23 cellular contexts compared by ENCODE assay signal in genomic region chr22:48287031-48287430, GRCh38.
DNase-seq lines count a peak whose midpoint lies in the region; ATAC-seq, FAIRE-seq and TF ChIP-seq lines count a peak whose summit lies in the region.
"Had no signal": no experiment of that assay in that cellular context is flagged by ENCODE, and none has a peak within 500 bp of the region (broad histone marks: within the 10 kb centered on the region; RNA-seq: fewer than 3 reads in every experiment).

No MANE protein-coding gene starts in this region.

- TF ChIP-seq RAD21 in A549 (conservative IDR thresholded peaks at IDR 0.05 in 1 of 2, IDR thresholded peaks at IDR 0.05 in 1 of 2) = no peak

- no peaks in the 10 kb centered on the region for H3K27me3 Mint-ChIP-seq in WTC11 (ENCODE audit: low read depth)
- H3K27me3 Mint-ChIP-seq: CD4-positive, CD25-positive, alpha-beta regulatory T cell had no signal

- DNase-seq in A549 (ENCODE audit: low read depth in 1 of 2, low spot score in 1 of 2) (peak in 1 of 2 experiments; percentile 25), WTC11 (ENCODE audit: low spot score) (peak; percentile 5), left kidney (ENCODE audit: low read depth, low spot score) (peak; percentile 26), testis (peak; percentile 12), uterus (no peak), DMS 273 (lab: John Stamatoyannopoulos, UW; ENCODE audit: unreplicated experiment) (no peak)
- no peak for DNase-seq in NK-92 treated with Interleukin-12 subunit alpha and Interleukin-12 subunit beta, amount 100 ng/mL, for 24 hours (lab: John Stamatoyannopoulos, UW)
- DNase-seq: ACHN; BE2C; C1 segment of cervical spinal cord; CD4-positive, alpha-beta memory T cell; CD4-positive, CD25-positive, alpha-beta regulatory T cell; CD8-positive, alpha-beta memory T cell; COR-L47; DMS79 treated with DMSO at 0.1 percent for 48 hours; GF-D8 had no signal

- intact Hi-C loops in testis (cut with DNase I; ENCODE audit: low total_unique reads) = no loop called here
- intact Hi-C loops in uterus (cut with DNase I; ENCODE audit: low total_unique reads) = no loop called here

- H3K9me3 Mint-ChIP-seq in WTC11 = peaks cover 20% of the 10 kb centered on the region

- H3K4me1 ChIP-seq in A549 = peaks cover 5% of the 10 kb centered on the region; the same call in 1 of the 3 replicates
- H3K4me1 ChIP-seq in testis = peaks cover 11% of the 10 kb centered on the region
- H3K4me1 ChIP-seq in uterus = no peaks in the 10 kb centered on the region
- H3K4me1 ChIP-seq: BE2C, BLaER1 had no signal

- H3K36me3 ChIP-seq in testis (ENCODE audit: low read depth, missing control alignments) = no peaks in the 10 kb centered on the region
- H3K36me3 ChIP-seq in uterus = no peaks in the 10 kb centered on the region
- H3K36me3 ChIP-seq: BE2C, BLaER1 had no signal

- H3K4me1 Mint-ChIP-seq in WTC11 = peaks cover 8% of the 10 kb centered on the region
- H3K4me1 Mint-ChIP-seq: CD14-positive monocyte; CD4-positive, alpha-beta memory T cell; CD4-positive, CD25-positive, alpha-beta regulatory T cell; CD8-positive, alpha-beta memory T cell had no signal

- FAIRE-seq in A549 (lab: Jason Lieb, UNC) = no peak
- FAIRE-seq: G401.6, GM12891, GM18507, GM19239 had no signal

- H3K36me3 Mint-ChIP-seq in WTC11 = no peaks in the 10 kb centered on the region
- H3K36me3 Mint-ChIP-seq: CD14-positive monocyte; CD4-positive, alpha-beta memory T cell; CD4-positive, CD25-positive, alpha-beta regulatory T cell; CD8-positive, alpha-beta memory T cell had no signal

- no peak overlapping the region for H3K27ac ChIP-seq in A549
- H3K27ac ChIP-seq in testis = no peak overlapping the region
- no peak overlapping the region for H3K27ac ChIP-seq in uterus
- H3K27ac ChIP-seq: 22Rv1, BLaER1 had no signal

- H3K4me3 ChIP-seq in A549 (no peak overlapping the region), testis (no peak overlapping the region), uterus (no peak overlapping the region)
- H3K4me3 ChIP-seq: BLaER1 had no signal

- H3K4me3 Mint-ChIP-seq in WTC11 = no peak overlapping the region
- H3K4me3 Mint-ChIP-seq: CD14-positive monocyte; CD4-positive, alpha-beta memory T cell; CD4-positive, CD25-positive, alpha-beta regulatory T cell; CD8-positive, alpha-beta memory T cell had no signal

- TF ChIP-seq POLR2A in A549 (IDR thresholded peaks at IDR 0.05; ENCODE audit: low read length) (no peak), testis (IDR thresholded peaks at IDR 0.05) (no peak), uterus (IDR thresholded peaks at IDR 0.05) (no peak)

- POLR2A ChIA-PET in A549 (lab: Yijun Ruan, JAX) = no interaction called here
- POLR2A ChIA-PET in WTC11 (lab: Charles Lee) = no interaction called here

- H3K27ac Mint-ChIP-seq in WTC11 = no peak overlapping the region
- H3K27ac Mint-ChIP-seq: CD14-positive monocyte; CD4-positive, alpha-beta memory T cell; CD8-positive, alpha-beta memory T cell had no signal

- 36% methylated on average over 5 of the region's 5 CpGs for WGBS in A549 (ENCODE audit: missing lambda C conversion rate)
- WGBS in testis, 2 donors = 52 to 56% methylated on average over 5 of the region's 5 CpGs

- H3K4me2 ChIP-seq in A549 = 0 out of 3 replicates have a peak overlapping the region, but pooled peaks have one; percentile 23
- H3K4me2 ChIP-seq: BLaER1 had no signal

- no peak for TF ChIP-seq EP300 in A549 (IDR thresholded peaks at IDR 0.05)

- ATAC-seq in A549 = no peak
- ATAC-seq in WTC11 = no peak

- H3K9me3 ChIP-seq in A549 (no peaks in the 10 kb centered on the region; the same call in 2 of the 3 replicates), testis (no peaks in the 10 kb centered on the region), uterus (no peaks in the 10 kb centered on the region)
- H3K9me3 ChIP-seq: BE2C had no signal

- CTCF ChIA-PET in A549 (lab: Yijun Ruan, JAX) (no interaction called here), WTC11 (lab: Charles Lee) (interaction anchor here (0.6 to 1.0 kb wide), 2 partner anchors 25 to 632 kb away, joined by 3 read pairs; no protein-coding TSS in a partner anchor)

- no peaks in the 10 kb centered on the region for H3K27me3 ChIP-seq in testis
- H3K27me3 ChIP-seq in uterus = no peaks in the 10 kb centered on the region
- H3K27me3 ChIP-seq: BE2C, BLaER1 had no signal

- TF ChIP-seq CTCF in A549 (IDR thresholded peaks at IDR 0.05) = no peak
- no peak for TF ChIP-seq CTCF in WTC11 (IDR thresholded peaks at IDR 0.05)
- TF ChIP-seq CTCF in testis (IDR thresholded peaks at IDR 0.05) = no peak
- no peak for TF ChIP-seq CTCF in uterus (IDR thresholded peaks at IDR 0.05)

TF ChIP-seq in A549, 52 proteins besides CTCF, POLR2A, EP300 and RAD21:
- TF ChIP-seq, protein P1, sequence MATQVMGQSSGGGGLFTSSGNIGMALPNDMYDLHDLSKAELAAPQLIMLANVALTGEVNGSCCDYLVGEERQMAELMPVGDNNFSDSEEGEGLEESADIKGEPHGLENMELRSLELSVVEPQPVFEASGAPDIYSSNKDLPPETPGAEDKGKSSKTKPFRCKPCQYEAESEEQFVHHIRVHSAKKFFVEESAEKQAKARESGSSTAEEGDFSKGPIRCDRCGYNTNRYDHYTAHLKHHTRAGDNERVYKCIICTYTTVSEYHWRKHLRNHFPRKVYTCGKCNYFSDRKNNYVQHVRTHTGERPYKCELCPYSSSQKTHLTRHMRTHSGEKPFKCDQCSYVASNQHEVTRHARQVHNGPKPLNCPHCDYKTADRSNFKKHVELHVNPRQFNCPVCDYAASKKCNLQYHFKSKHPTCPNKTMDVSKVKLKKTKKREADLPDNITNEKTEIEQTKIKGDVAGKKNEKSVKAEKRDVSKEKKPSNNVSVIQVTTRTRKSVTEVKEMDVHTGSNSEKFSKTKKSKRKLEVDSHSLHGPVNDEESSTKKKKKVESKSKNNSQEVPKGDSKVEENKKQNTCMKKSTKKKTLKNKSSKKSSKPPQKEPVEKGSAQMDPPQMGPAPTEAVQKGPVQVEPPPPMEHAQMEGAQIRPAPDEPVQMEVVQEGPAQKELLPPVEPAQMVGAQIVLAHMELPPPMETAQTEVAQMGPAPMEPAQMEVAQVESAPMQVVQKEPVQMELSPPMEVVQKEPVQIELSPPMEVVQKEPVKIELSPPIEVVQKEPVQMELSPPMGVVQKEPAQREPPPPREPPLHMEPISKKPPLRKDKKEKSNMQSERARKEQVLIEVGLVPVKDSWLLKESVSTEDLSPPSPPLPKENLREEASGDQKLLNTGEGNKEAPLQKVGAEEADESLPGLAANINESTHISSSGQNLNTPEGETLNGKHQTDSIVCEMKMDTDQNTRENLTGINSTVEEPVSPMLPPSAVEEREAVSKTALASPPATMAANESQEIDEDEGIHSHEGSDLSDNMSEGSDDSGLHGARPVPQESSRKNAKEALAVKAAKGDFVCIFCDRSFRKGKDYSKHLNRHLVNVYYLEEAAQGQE (IDR thresholded peaks at IDR 0.05) = peak; percentile 58; the same call in 1 of the 2 replicates
- TF ChIP-seq SREBF2 (IDR thresholded peaks at IDR 0.05) = no peak

TF ChIP-seq in WTC11, 78 proteins besides CTCF, POLR2A, EP300 and RAD21:
- TF ChIP-seq, protein P2, sequence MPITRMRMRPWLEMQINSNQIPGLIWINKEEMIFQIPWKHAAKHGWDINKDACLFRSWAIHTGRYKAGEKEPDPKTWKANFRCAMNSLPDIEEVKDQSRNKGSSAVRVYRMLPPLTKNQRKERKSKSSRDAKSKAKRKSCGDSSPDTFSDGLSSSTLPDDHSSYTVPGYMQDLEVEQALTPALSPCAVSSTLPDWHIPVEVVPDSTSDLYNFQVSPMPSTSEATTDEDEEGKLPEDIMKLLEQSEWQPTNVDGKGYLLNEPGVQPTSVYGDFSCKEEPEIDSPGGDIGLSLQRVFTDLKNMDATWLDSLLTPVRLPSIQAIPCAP (CRISPR knock-in tag; IDR thresholded peaks at IDR 0.05) = no peak
- TF ChIP-seq SOX15 (CRISPR knock-in tag; IDR thresholded peaks at IDR 0.05) (no peak), ESRRA (CRISPR knock-in tag; IDR thresholded peaks at IDR 0.05; ENCODE audit: borderline replicate concordance) (no peak), ZNF232 (CRISPR knock-in tag; IDR thresholded peaks at IDR 0.05) (no peak), ZNF423 (CRISPR knock-in tag; IDR thresholded peaks at IDR 0.05) (no peak), ZNF396 (CRISPR knock-in tag; IDR thresholded peaks at IDR 0.05; ENCODE audit: borderline replicate concordance) (no peak), NFE2L1 (CRISPR knock-in tag; IDR thresholded peaks at IDR 0.05) (no peak), NR2C2 (CRISPR knock-in tag; IDR thresholded peaks at IDR 0.05) (no peak), USF1 (CRISPR knock-in tag; IDR thresholded peaks at IDR 0.05) (no peak), JAZF1 (CRISPR knock-in tag; IDR thresholded peaks at IDR 0.05) (no peak), ERG (CRISPR knock-in tag; IDR thresholded peaks at IDR 0.05) (no peak), ZNF138 (CRISPR knock-in tag; conservative IDR thresholded peaks at IDR 0.05) (no peak)

Comparison
In these comparisons a context has a peak if more than half of its experiments do, and no peak if none do; other contexts are left out.
1. DNase-seq: peak in WTC11 (single experiment), left kidney (single experiment) and testis (single experiment); none in uterus (0 of 2), DMS 273 (single experiment) and NK-92 treated with Interleukin-12 subunit alpha and Interleukin-12 subunit beta, amount 100 ng/mL, for 24 hours (single experiment).